ENCODE assay signal across 17 cellular contexts in genomic region chr1:104878203-104878911, GRCh38.
DNase-seq lines count a peak whose midpoint lies in the region; ATAC-seq and TF ChIP-seq lines count a peak whose summit lies in the region.
"Had no signal": no experiment of that assay in that cellular context is flagged by ENCODE, and none has a peak within 500 bp of the region (broad histone marks: within the 10 kb centered on the region; RNA-seq: fewer than 3 reads in every experiment).

No MANE protein-coding gene starts in this region.

- intact Hi-C loops in spleen (cut with DNase I; ENCODE audit: low total_unique reads) = no loop called here

- no peak for ATAC-seq in GM19324 (IDR thresholded peaks at IDR 0.05; ENCODE audit: low FRiP score, unreplicated experiment)

- in situ Hi-C loops in brain microvascular endothelial cell (cut with HindIII; ENCODE audit: low pct_ligation_motif_present, low sequenced_read_pairs) = no loop called here

- H3K27me3 ChIP-seq in brain microvascular endothelial cell (replicated peaks) (no peaks in the 10 kb centered on the region), spleen (replicated peaks in 1 of 7) (no peaks in the 10 kb centered on the region)
- H3K27me3 ChIP-seq: adrenal gland, colonic mucosa, tibial nerve had no signal

- no peaks in the 10 kb centered on the region for H3K9me3 ChIP-seq in spleen
- H3K9me3 ChIP-seq: adrenal gland, Caco-2, colonic mucosa, tibial nerve had no signal

- TF ChIP-seq EP300 in Ishikawa (IDR thresholded peaks at IDR 0.05; ENCODE audit: borderline replicate concordance) = no peak

- WGBS in spleen, 5 donors = 37 to 78% (median 45%) methylated on average over 5 of the region's 5 CpGs

- no peak for TF ChIP-seq POLR2A in spleen (IDR thresholded peaks at IDR 0.05)

- H3K4me3 ChIP-seq in brain microvascular endothelial cell (ENCODE audit: low read depth, low read length) (no peak overlapping the region), spleen (no peak overlapping the region)
- H3K4me3 ChIP-seq: adrenal gland, colonic mucosa, tibial nerve had no signal

- peak; percentile 4 to 34 for DNase-seq in NCI-H524 (lab: John Stamatoyannopoulos, UW)
- DNase-seq in NCI-H524 treated with DMSO at 0.1 percent for 48 hours (lab: John Stamatoyannopoulos, UW) = no peak
- DNase-seq in brain microvascular endothelial cell = no peak
- peak; percentile 43 for DNase-seq in spleen
- DNase-seq in NCI-H2081 treated with DMSO at 0.1 percent for 48 hours (lab: John Stamatoyannopoulos, UW) = no peak
- no peak for DNase-seq in activated naive CD4-positive, alpha-beta T cell (lab: John Stamatoyannopoulos, UW)
- DNase-seq: ACHN; activated T-cell treated with anti-CD3 and anti-CD28 coated beads, Interleukin-2, amount 50 U/mL, for 1 hour; adrenal gland; colonic mucosa; NCI-H510A treated with DMSO at 0.1 percent for 48 hours; posterior cingulate gyrus; stimulated activated CD4-positive, alpha-beta T cell treated with anti-CD3 and anti-CD28 coated beads, Interleukin-2, amount 100 ng/mL, for 24 hours had no signal

- TF ChIP-seq CTCF in brain microvascular endothelial cell (IDR thresholded peaks at IDR 0.05; ENCODE audit: low read depth, low read length, missing control alignments) = peak; percentile 53
- no peak for TF ChIP-seq CTCF in spleen (IDR thresholded peaks at IDR 0.05 in 8 of 11, conservative IDR thresholded peaks at IDR 0.05 in 3 of 11)

- no peaks in the 10 kb centered on the region for H3K36me3 ChIP-seq in brain microvascular endothelial cell (replicated peaks)
- no peaks in the 10 kb centered on the region for H3K36me3 ChIP-seq in spleen
- H3K36me3 ChIP-seq: adrenal gland, colonic mucosa, tibial nerve had no signal

- H3K4me1 ChIP-seq in spleen = no peaks in the 10 kb centered on the region
- H3K4me1 ChIP-seq: adrenal gland, Caco-2, colonic mucosa, tibial nerve had no signal

- H3K27ac ChIP-seq in brain microvascular endothelial cell (no peak overlapping the region), spleen (no peak overlapping the region)
- H3K27ac ChIP-seq: adrenal gland, colonic mucosa, tibial nerve had no signal

- TF ChIP-seq RAD21 in Ishikawa (IDR thresholded peaks at IDR 0.05; ENCODE audit: low read depth) = peak; percentile 40

TF ChIP-seq in Ishikawa, 13 proteins besides CTCF, POLR2A, EP300 and RAD21:
- TF ChIP-seq FOXM1 (IDR thresholded peaks at IDR 0.05; ENCODE audit: borderline replicate concordance, low read depth) (no peak), CREB1 (IDR thresholded peaks at IDR 0.05; ENCODE audit: low read depth) (no peak)

Comparison
In these comparisons a context has a peak if more than half of its experiments do, and no peak if none do; other contexts are left out.
1. DNase-seq: peak in NCI-H524 (2 of 2) and spleen (single experiment); none in NCI-H524 treated with DMSO at 0.1 percent for 48 hours (single experiment), brain microvascular endothelial cell (single experiment), NCI-H2081 treated with DMSO at 0.1 percent for 48 hours (single experiment) and activated naive CD4-positive, alpha-beta T cell (0 of 4).